Comparison of ENCODE assay signal across 7 cellular contexts in genomic region chr15:44193651-44194396, GRCh38. TPM values are rescaled to one million over a fixed set of nuclear protein-coding genes. Genes with fewer than 3 reads are reported as not detected.
A peak's percentile ranks its signal among the peaks of the same experiment; 100 is the strongest.
DNase-seq lines count a peak whose midpoint lies in the region; ATAC-seq and TF ChIP-seq lines count a peak whose summit lies in the region.

No MANE protein-coding gene starts in this region.

- peaks cover 53 to 71% of the 10 kb centered on the region in 2 donors for H3K27me3 Mint-ChIP-seq in stimulated activated naive B cell treated with anti-CD40 and anti-IgM and Interleukin-4, amounts not matched to agents 10 μg/mL and 1 μg/mL and 100 μg/mL, for 72 hours

- H3K4me3 ChIP-seq in GM08714 (ENCODE audit: low read length) (peak overlapping the region; percentile 47), ascending aorta (peak overlapping the region; percentile 66 to 74)

- DNase-seq in NCI-H1694 treated with DMSO at 0.1 percent for 48 hours (lab: John Stamatoyannopoulos, UW) (peak; percentile 40), ascending aorta (ENCODE audit: low spot score in 2 of 2) (no peak), iPS-NIHi7 (ENCODE audit: extremely low spot score) (peak; percentile 48), activated gamma-delta T cell (lab: John Stamatoyannopoulos, UW) (no peak)
- DNase-seq in stimulated activated naive B cell treated with anti-CD40 and anti-IgM and Interleukin-4, amounts not matched to agents 10 μg/mL and 1 μg/mL and 100 μg/mL, for 72 hours, result no peak

- TF ChIP-seq CTCF in ascending aorta (IDR thresholded peaks at IDR 0.05), result no peak

- no peaks in the 10 kb centered on the region for H3K36me3 ChIP-seq in ascending aorta

- no peak overlapping the region for H3K27ac Mint-ChIP-seq in stimulated activated naive B cell treated with anti-CD40 and anti-IgM and Interleukin-4, amounts not matched to agents 10 μg/mL and 1 μg/mL and 100 μg/mL, for 72 hours

- H3K27ac ChIP-seq in ascending aorta, result no peak overlapping the region

- H3K36me3 Mint-ChIP-seq in stimulated activated naive B cell treated with anti-CD40 and anti-IgM and Interleukin-4, amounts not matched to agents 10 μg/mL and 1 μg/mL and 100 μg/mL, for 72 hours, result no peaks in the 10 kb centered on the region

- intact Hi-C loops in ascending aorta (cut with DNase I), result no loop called here

- H3K4me1 ChIP-seq in ascending aorta, result peaks cover 6 to 13% of the 10 kb centered on the region in 2 donors

- peak overlapping the region; percentile 46 to 86 for H3K4me3 Mint-ChIP-seq in stimulated activated naive B cell treated with anti-CD40 and anti-IgM and Interleukin-4, amounts not matched to agents 10 μg/mL and 1 μg/mL and 100 μg/mL, for 72 hours

- peaks cover 8 to 23% of the 10 kb centered on the region in 2 donors for H3K4me1 Mint-ChIP-seq in stimulated activated naive B cell treated with anti-CD40 and anti-IgM and Interleukin-4, amounts not matched to agents 10 μg/mL and 1 μg/mL and 100 μg/mL, for 72 hours

- H3K27me3 ChIP-seq in ascending aorta, result no peaks in the 10 kb centered on the region

- no peaks in the 10 kb centered on the region for H3K9me3 ChIP-seq in ascending aorta

- H3K9me3 Mint-ChIP-seq in stimulated activated naive B cell treated with anti-CD40 and anti-IgM and Interleukin-4, amounts not matched to agents 10 μg/mL and 1 μg/mL and 100 μg/mL, for 72 hours, result no peaks in the 10 kb centered on the region

- no peak for ATAC-seq in stimulated activated naive B cell treated with anti-CD40 and anti-IgM and Interleukin-4, amounts not matched to agents 10 μg/mL and 1 μg/mL and 100 μg/mL, for 72 hours (replicated peaks)
- ATAC-seq in HG02623 (IDR thresholded peaks at IDR 0.05; ENCODE audit: unreplicated experiment), result no peak

RNA-seq across cellular contexts. Expression of gene FRMD5, which starts 1.2 kb away (rescaled TPM):
- not detected for total RNA-seq in ascending aorta

Comparison
In these comparisons a context has a peak if more than half of its experiments do, and no peak if none do; other contexts are left out.
1. DNase-seq: peak in NCI-H1694 treated with DMSO at 0.1 percent for 48 hours (single experiment) and iPS-NIHi7 (single experiment); none in ascending aorta (0 of 2), stimulated activated naive B cell treated with anti-CD40 and anti-IgM and Interleukin-4, amounts not matched to agents 10 μg/mL and 1 μg/mL and 100 μg/mL, for 72 hours (single experiment) and activated gamma-delta T cell (single experiment).